ENCODE assay signal across 27 cellular contexts in the genomic region with DNA sequence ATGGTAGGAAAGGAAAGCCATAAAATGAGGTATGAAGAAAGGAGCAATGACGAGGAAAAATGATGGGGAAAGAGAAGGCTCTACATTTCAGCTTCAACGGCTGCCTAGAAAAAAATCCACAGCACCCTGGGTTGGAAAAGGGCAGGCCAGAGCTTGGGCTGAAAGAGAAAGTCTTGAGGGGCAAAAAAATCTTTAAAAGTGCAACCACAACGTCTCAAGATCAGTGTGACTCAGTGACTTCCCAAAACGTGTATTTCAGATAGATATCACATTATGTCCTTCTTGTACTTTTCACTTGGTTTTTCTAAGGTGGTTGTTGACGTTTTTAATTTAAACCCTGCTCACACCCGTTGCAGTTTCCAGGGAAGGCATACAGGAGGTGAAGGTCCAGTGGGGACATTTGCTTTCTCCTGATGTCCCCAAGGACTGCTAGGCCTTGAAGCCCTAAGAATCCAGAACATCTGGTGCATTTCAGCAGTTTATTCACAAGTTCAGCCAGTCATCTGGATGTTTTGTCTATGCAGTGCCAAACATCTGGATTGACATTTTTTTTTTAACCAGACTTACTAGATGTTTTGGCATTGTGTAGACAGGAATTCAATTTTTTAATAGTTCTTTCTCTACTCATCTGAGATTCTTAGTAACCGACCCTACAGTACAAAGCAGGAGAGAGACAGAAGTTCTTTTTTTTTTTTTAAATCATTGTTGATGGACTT.
A peak's percentile ranks its signal among the peaks of the same experiment; 100 is the strongest.
DNase-seq lines count a peak whose midpoint lies in the region; ATAC-seq, FAIRE-seq and TF ChIP-seq lines count a peak whose summit lies in the region.
"Had no signal": no experiment of that assay in that cellular context is flagged by ENCODE, and none has a peak within 500 bp of the region (broad histone marks: within the 10 kb centered on the region; RNA-seq: fewer than 3 reads in every experiment).

No MANE protein-coding gene starts in this region.

- no peak for TF ChIP-seq POLR2A in K562 (conservative IDR thresholded peaks at IDR 0.05)

- no peak overlapping the region for H3K4me3 ChIP-seq in GM23248
- no peak overlapping the region for H3K4me3 ChIP-seq in K562
- H3K4me3 ChIP-seq in osteoblast (ENCODE audit: insufficient read depth, low read length) = no peak overlapping the region
- H3K4me3 ChIP-seq: colonic mucosa, esophagus squamous epithelium, HAP-1, heart right ventricle, left lung, sigmoid colon had no signal

- CTCF ChIA-PET in K562 (lab: Yijun Ruan, JAX; ENCODE audit: low intra/inter-chr PET ratio) = no interaction called here
- CTCF ChIA-PET in activated CD4-positive, alpha-beta T cell treated with anti-CD3 and anti-CD28 coated beads, Interleukin-2, amount 10 ng/mL, durations not matched to agents 7 days and 5 days (lab: Charles Lee) = interaction anchor here (1.2 to 2.3 kb wide), 2 partner anchors 16 to 32 kb away, joined by 3 to 5 read pairs; no protein-coding TSS in a partner anchor

- H3K79me2 ChIP-seq in GM23248 (ENCODE audit: insufficient read depth) (no peaks in the 10 kb centered on the region), K562 (ENCODE audit: control insufficient read depth, insufficient read depth, low read length) (no peaks in the 10 kb centered on the region), osteoblast (ENCODE audit: insufficient read depth, low read length) (no peaks in the 10 kb centered on the region)

- POLR2A ChIA-PET in K562 (lab: Yijun Ruan, JAX) = no interaction called here
- POLR2A ChIA-PET in activated CD4-positive, alpha-beta T cell treated with anti-CD3 and anti-CD28 coated beads, Interleukin-2, amount 10 ng/mL, durations not matched to agents 7 days and 5 days (lab: Charles Lee) = no interaction called here

- no peak for FAIRE-seq in K562 (lab: Jason Lieb, UNC)

- H3K4me1 ChIP-seq in GM23248 (ENCODE audit: insufficient read depth) (peaks cover 17% of the 10 kb centered on the region), K562 (replicated peaks in 1 of 2; ENCODE audit: control insufficient read depth in 2 of 2, insufficient read depth in 2 of 2, low read length in 2 of 2) (no peaks in the 10 kb centered on the region), osteoblast (ENCODE audit: insufficient read depth, low read length) (peaks cover 5% of the 10 kb centered on the region)
- H3K4me1 ChIP-seq: colonic mucosa, esophagus squamous epithelium, HAP-1, left lung had no signal

- no peak overlapping the region for H3K4me3 Mint-ChIP-seq in activated T-cell treated with anti-CD3 and anti-CD28 coated beads, Interleukin-2, amount 50 U/mL, for 24 hours
- no peak overlapping the region for H3K4me3 Mint-ChIP-seq in activated CD4-positive, alpha-beta T cell treated with anti-CD3 and anti-CD28 coated beads, Interleukin-2, amount 10 ng/mL, durations not matched to agents 7 days and 5 days
- H3K4me3 Mint-ChIP-seq: effector memory CD8-positive, alpha-beta T cell; nephron progenitor cell had no signal

- WGBS in GM23248 (ENCODE audit: low coverage in 1 of 2, low lambda C conversion rate in 2 of 2, missing lambda C conversion rate in 2 of 2), 2 experiments = 20% methylated on average over 7 of the region's 7 CpGs
- under 1% methylated on average over 7 of the region's 7 CpGs for WGBS in K562 (ENCODE audit: insufficient coverage, low coverage, missing lambda C conversion rate)

- no peak for TF ChIP-seq EP300 in K562 (IDR thresholded peaks at IDR 0.05; ENCODE audit: low read length)

- intact Hi-C loops in K562 (cut with micrococcal nuclease) = no loop called here

- no peaks in the 10 kb centered on the region for H3K9me1 ChIP-seq in K562 (ENCODE audit: control insufficient read depth, insufficient read depth, low read length)

- ATAC-seq in K562 (no peak), GM18520 (IDR thresholded peaks at IDR 0.05; ENCODE audit: unreplicated experiment) (no peak)
- ATAC-seq: effector memory CD8-positive, alpha-beta T cell; left lung had no signal

- H3K36me3 Mint-ChIP-seq in activated T-cell treated with anti-CD3 and anti-CD28 coated beads, Interleukin-2, amount 50 U/mL, for 24 hours (ENCODE audit: low read depth) = no peaks in the 10 kb centered on the region
- H3K36me3 Mint-ChIP-seq in activated CD4-positive, alpha-beta T cell treated with anti-CD3 and anti-CD28 coated beads, Interleukin-2, amount 10 ng/mL, durations not matched to agents 7 days and 5 days (ENCODE audit: low read depth) = peaks cover 2% of the 10 kb centered on the region

- no peak for TF ChIP-seq RAD21 in K562 (CRISPR knock-in tag; conservative IDR thresholded peaks at IDR 0.05 in 1 of 2, IDR thresholded peaks at IDR 0.05 in 1 of 2)

- H2AFZ ChIP-seq in GM23248 = peak overlapping the region; percentile 77
- H2AFZ ChIP-seq in K562 (ENCODE audit: low read depth, low read length) = no peak overlapping the region
- H2AFZ ChIP-seq in osteoblast (ENCODE audit: low read length) = peak overlapping the region; percentile 87

- 0 out of 2 replicates have a peak, but pooled peaks cover 5% of the 10 kb centered on the region for H3F3A ChIP-seq in GM23248 (ENCODE audit: insufficient read depth)

- H3K4me1 Mint-ChIP-seq in activated T-cell treated with anti-CD3 and anti-CD28 coated beads, Interleukin-2, amount 50 U/mL, for 24 hours (ENCODE audit: low read depth) = peaks cover 13% of the 10 kb centered on the region
- H3K4me1 Mint-ChIP-seq in activated CD4-positive, alpha-beta T cell treated with anti-CD3 and anti-CD28 coated beads, Interleukin-2, amount 10 ng/mL, durations not matched to agents 7 days and 5 days = no peaks in the 10 kb centered on the region

- no peak overlapping the region; the same call in 1 of the 2 replicates for H3K9ac ChIP-seq in GM23248
- no peak overlapping the region for H3K9ac ChIP-seq in K562 (ENCODE audit: insufficient read depth in 1 of 2, low read depth in 2 of 2, low read length in 2 of 2)

- H3K27ac Mint-ChIP-seq in activated T-cell treated with anti-CD3 and anti-CD28 coated beads, Interleukin-2, amount 50 U/mL, for 24 hours = peak overlapping the region; percentile 13
- H3K27ac Mint-ChIP-seq in activated CD4-positive, alpha-beta T cell treated with anti-CD3 and anti-CD28 coated beads, Interleukin-2, amount 10 ng/mL, durations not matched to agents 7 days and 5 days = no peak overlapping the region
- H3K27ac Mint-ChIP-seq: effector memory CD8-positive, alpha-beta T cell; nephron progenitor cell had no signal

- no peak for TF ChIP-seq CTCF in K562 (IDR thresholded peaks at IDR 0.05 in 2 of 3, conservative IDR thresholded peaks at IDR 0.05 in 1 of 3; ENCODE audit: insufficient read depth in 2 of 3, low read depth in 1 of 3, low read length in 3 of 3)
- no peak for TF ChIP-seq CTCF in osteoblast (IDR thresholded peaks at IDR 0.05; ENCODE audit: extremely low read depth, low read depth, low read length)

- H4K20me1 ChIP-seq in GM23248 (ENCODE audit: insufficient read depth) (no peaks in the 10 kb centered on the region), K562 (replicated peaks; ENCODE audit: control insufficient read depth, insufficient read depth, low read length) (no peaks in the 10 kb centered on the region), osteoblast (ENCODE audit: insufficient read depth, low read length) (no peaks in the 10 kb centered on the region)

- H3K9me3 Mint-ChIP-seq in activated T-cell treated with anti-CD3 and anti-CD28 coated beads, Interleukin-2, amount 50 U/mL, for 24 hours = peaks cover 15% of the 10 kb centered on the region
- H3K9me3 Mint-ChIP-seq in activated CD4-positive, alpha-beta T cell treated with anti-CD3 and anti-CD28 coated beads, Interleukin-2, amount 10 ng/mL, durations not matched to agents 7 days and 5 days = peaks cover 17% of the 10 kb centered on the region
- H3K9me3 Mint-ChIP-seq: effector memory CD8-positive, alpha-beta T cell had no signal

- H3K36me3 ChIP-seq in GM23248 (ENCODE audit: low read depth) = no peaks in the 10 kb centered on the region
- H3K36me3 ChIP-seq in K562 (ENCODE audit: control insufficient read depth, insufficient read depth, low read length) = no peaks in the 10 kb centered on the region
- H3K36me3 ChIP-seq in osteoblast (ENCODE audit: insufficient read depth, low read length) = no peaks in the 10 kb centered on the region
- H3K36me3 ChIP-seq: brain microvascular endothelial cell, colonic mucosa, esophagus squamous epithelium, HAP-1, heart right ventricle, left lung, sigmoid colon had no signal

- H3K27me3 ChIP-seq in GM23248 (replicated peaks; ENCODE audit: insufficient read depth) = no peaks in the 10 kb centered on the region
- 0 out of 5 replicates have a peak, but pooled peaks cover 0 to 3% of the 10 kb centered on the region in 2 experiments for H3K27me3 ChIP-seq in K562 (ENCODE audit: control insufficient read depth in 2 of 2, insufficient read depth in 2 of 2, low read length in 2 of 2)
- H3K27me3 ChIP-seq in osteoblast (ENCODE audit: insufficient read depth, low read length) = no peaks in the 10 kb centered on the region
- H3K27me3 ChIP-seq: brain microvascular endothelial cell, colonic mucosa, heart right ventricle, left lung, sigmoid colon had no signal

- no peak for DNase-seq in activated T-cell treated with anti-CD3 and anti-CD28 coated beads, Interleukin-2, amount 50 U/mL, for 24 hours
- no peak for DNase-seq in activated T-cell treated with anti-CD3 and anti-CD28 coated beads, Interleukin-2, amount 50 U/mL, for 48 hours
- DNase-seq in GM23248 (peak; percentile 31), K562 (ENCODE audit: extremely low read depth in 1 of 4, low spot score in 3 of 4) (no peak), osteoblast (ENCODE audit: insufficient read length, low spot score, missing footprints) (no peak)
- DNase-seq in activated CD4-positive, alpha-beta T cell treated with anti-CD3 and anti-CD28 coated beads, Interleukin-2, amount 10 ng/mL, durations not matched to agents 7 days and 5 days = no peak
- no peak for DNase-seq in stimulated activated naive CD4-positive, alpha-beta T cell (lab: John Stamatoyannopoulos, UW)
- DNase-seq: activated CD4-positive, alpha-beta T cell treated with anti-CD3 and anti-CD28 coated beads for 1 hour; brain microvascular endothelial cell; colonic mucosa; effector memory CD8-positive, alpha-beta T cell; EL; esophagus squamous epithelium; heart right ventricle; IMR-90; left lung; midbrain; NCI-H2171 treated with DMSO at 0.1 percent for 48 hours; NCI-H524 treated with DMSO at 0.1 percent for 48 hours; nephron progenitor cell; sigmoid colon; stimulated activated CD8-positive, alpha-beta memory T cell treated with anti-CD3 and anti-CD28 coated beads, Interleukin-4, amount 100 ng/mL, for 48 hours; substantia nigra had no signal

- in situ Hi-C loops in GM23248 (cut with MboI) (no loop called here), K562 (cut with MboI) (no loop called here)

- H3K27ac ChIP-seq in GM23248 = no peak overlapping the region
- H3K27ac ChIP-seq in K562 (ENCODE audit: extremely low read depth, low read depth, low read length) = no peak overlapping the region
- no peak overlapping the region for H3K27ac ChIP-seq in osteoblast (ENCODE audit: low read depth, low read length)
- H3K27ac ChIP-seq: brain microvascular endothelial cell, C4-2B, colonic mucosa, left lung, RWPE1, sigmoid colon had no signal

- H3K9me3 ChIP-seq in GM23248 (ENCODE audit: low read depth) = no peaks in the 10 kb centered on the region
- H3K9me3 ChIP-seq in K562 (replicated peaks; ENCODE audit: control insufficient read depth, insufficient read depth, low read depth, low read length) = no peaks in the 10 kb centered on the region
- no peaks in the 10 kb centered on the region for H3K9me3 ChIP-seq in osteoblast (ENCODE audit: low read depth, low read length)
- H3K9me3 ChIP-seq: colonic mucosa, esophagus squamous epithelium, HAP-1, sigmoid colon had no signal

- peaks cover 44% of the 10 kb centered on the region for H3K27me3 Mint-ChIP-seq in activated T-cell treated with anti-CD3 and anti-CD28 coated beads, Interleukin-2, amount 50 U/mL, for 24 hours
- peaks cover 17% of the 10 kb centered on the region for H3K27me3 Mint-ChIP-seq in activated CD4-positive, alpha-beta T cell treated with anti-CD3 and anti-CD28 coated beads, Interleukin-2, amount 10 ng/mL, durations not matched to agents 7 days and 5 days

- BruUV-seq in K562 (replicated peaks; lab: Mats Ljungman, UMichigan) = no TSS peak

- no peaks in the 10 kb centered on the region for H3K9me2 ChIP-seq in GM23248 (ENCODE audit: insufficient read depth)

- H3K4me2 ChIP-seq in GM23248 (ENCODE audit: unreplicated experiment) = peak overlapping the region; percentile 28
- no peak overlapping the region for H3K4me2 ChIP-seq in K562 (ENCODE audit: insufficient read depth, low read length)
- peak overlapping the region; percentile 39 for H3K4me2 ChIP-seq in osteoblast (ENCODE audit: insufficient read depth, low read length)
